Comparison of ENCODE assay signal across 8 cellular contexts in genomic region chr14:90903101-90903500, GRCh38.
A peak's percentile ranks its signal among the peaks of the same experiment; 100 is the strongest.
DNase-seq lines count a peak whose midpoint lies in the region; ATAC-seq and TF ChIP-seq lines count a peak whose summit lies in the region.

No MANE protein-coding gene starts in this region.

- H3K4me3 ChIP-seq in dorsolateral prefrontal cortex = no peak overlapping the region

- DNase-seq in DMS153 (lab: John Stamatoyannopoulos, UW) (peak; percentile 29), NCI-H345 treated with DMSO at 0.1 percent for 48 hours (lab: John Stamatoyannopoulos, UW; ENCODE audit: unreplicated experiment) (peak; percentile 58), dorsolateral prefrontal cortex (peak in 8 of 10 donors; percentile 46 to 86 (median 60)), medulla oblongata (ENCODE audit: extremely low spot score) (peak; percentile 89)
- DNase-seq in activated CD4-positive, alpha-beta T cell treated with anti-CD3 and anti-CD28 coated beads, Interleukin-2, amount 50 U/mL, for 1 hour = peak; percentile 53
- DNase-seq in stimulated activated CD8-positive, alpha-beta memory T cell treated with anti-CD3 and anti-CD28 coated beads, Interleukin-2, amount 100 ng/mL, for 1 hour (ENCODE audit: low read depth in 2 of 2) = peak; percentile 20 to 28

- peak overlapping the region in 20 of 59 donors; percentile 2 to 64 (median 23) for H3K27ac ChIP-seq in dorsolateral prefrontal cortex

- intact Hi-C loops in dorsolateral prefrontal cortex (cut with DNase I) = loop anchor here (1.0 to 5.0 kb wide), 6 partner anchors 158 to 384 kb away; partner anchors contain the start of gene RPS6KA5 (in 2 of the 2)

- ATAC-seq in HG02642 (IDR thresholded peaks at IDR 0.05; ENCODE audit: poor library complexity, unreplicated experiment) (peak; percentile 56), HG03457 (IDR thresholded peaks at IDR 0.05; ENCODE audit: unreplicated experiment) (no peak)

- no peaks in the 10 kb centered on the region for H3K27me3 ChIP-seq in dorsolateral prefrontal cortex

- TF ChIP-seq CTCF in dorsolateral prefrontal cortex (IDR thresholded peaks at IDR 0.05 in 54 of 56, conservative IDR thresholded peaks at IDR 0.05 in 2 of 56; ENCODE audit: low read depth in 1 of 56, partially characterized antibody in 56 of 56) = peak; percentile 47 to 94 (median 83)

Comparison
In these comparisons a context has a peak if more than half of its experiments do, and no peak if none do; other contexts are left out.
1. DNase-seq: peak in every context shown above with its lines; median percentile 89 in medulla oblongata; 60 in dorsolateral prefrontal cortex; 58 in NCI-H345 treated with DMSO at 0.1 percent for 48 hours; 53 in activated CD4-positive, alpha-beta T cell treated with anti-CD3 and anti-CD28 coated beads, Interleukin-2, amount 50 U/mL, for 1 hour; 29 in DMS153; 24 in stimulated activated CD8-positive, alpha-beta memory T cell treated with anti-CD3 and anti-CD28 coated beads, Interleukin-2, amount 100 ng/mL, for 1 hour.